In genomic region chr5:124743534-124744169, GRCh38 we compare ENCODE assay signal across 8 cellular contexts. TPM values are rescaled to one million over a fixed set of nuclear protein-coding genes. Genes with fewer than 3 reads are reported as not detected.
DNase-seq lines count a peak whose midpoint lies in the region; TF ChIP-seq lines count a peak whose summit lies in the region.

No MANE protein-coding gene starts in this region.

- H3K4me1 ChIP-seq in HUES6 (ENCODE audit: control insufficient read depth, insufficient read depth, low read length) (peaks cover 38% of the 10 kb centered on the region), mesodermal cell (ENCODE audit: control insufficient read depth, insufficient read depth, low read length, poor library complexity, severe bottlenecking) (peaks cover 15% of the 10 kb centered on the region)

- H3K27ac ChIP-seq in HUES6 (ENCODE audit: low read depth, low read length) (peak overlapping the region; percentile 79; the same call in 1 of the 2 replicates), mesodermal cell (ENCODE audit: low read depth, low read length, severe bottlenecking) (peak overlapping the region; percentile 72)

- peaks cover 2% of the 10 kb centered on the region for H3K9me3 Mint-ChIP-seq in activated naive CD8-positive, alpha-beta T cell treated with anti-CD3 and anti-CD28 coated beads for 36 hours

- H3K4me3 Mint-ChIP-seq in activated naive CD8-positive, alpha-beta T cell treated with anti-CD3 and anti-CD28 coated beads for 36 hours: no peak overlapping the region

- peaks cover 11% of the 10 kb centered on the region for H3K27me3 Mint-ChIP-seq in activated naive CD8-positive, alpha-beta T cell treated with anti-CD3 and anti-CD28 coated beads for 36 hours

- DNase-seq in Ammon's horn (ENCODE audit: low spot score): peak; percentile 39
- DNase-seq in choroid plexus epithelial cell (ENCODE audit: low read depth): peak; percentile 29
- DNase-seq in mesenteric fat pad (ENCODE audit: low spot score): no peak
- DNase-seq in activated naive CD8-positive, alpha-beta T cell treated with anti-CD3 and anti-CD28 coated beads for 36 hours: no peak
- no peak for DNase-seq in activated CD4-positive, alpha-beta T cell treated with anti-CD3 and anti-CD28 coated beads, Interleukin-2, amount 50 U/mL, for 4 hours
- DNase-seq in stimulated activated CD4-positive, alpha-beta T cell treated with anti-CD3 and anti-CD28 coated beads, Interleukin-4, amount 100 ng/mL, for 24 hours: no peak

- H3K27me3 ChIP-seq in HUES6 (ENCODE audit: control insufficient read depth, insufficient read depth, low read length): no peaks in the 10 kb centered on the region

- peaks cover 23% of the 10 kb centered on the region for H3K4me1 Mint-ChIP-seq in activated naive CD8-positive, alpha-beta T cell treated with anti-CD3 and anti-CD28 coated beads for 36 hours

- H3K27ac Mint-ChIP-seq in activated naive CD8-positive, alpha-beta T cell treated with anti-CD3 and anti-CD28 coated beads for 36 hours: no peak overlapping the region

- peak overlapping the region; percentile 93 for H3K9ac ChIP-seq in HUES6 (ENCODE audit: low read length)

- H3K36me3 Mint-ChIP-seq in activated naive CD8-positive, alpha-beta T cell treated with anti-CD3 and anti-CD28 coated beads for 36 hours: no peaks in the 10 kb centered on the region

- H3K4me3 ChIP-seq in HUES6 (ENCODE audit: low read depth, low read length) (peak overlapping the region; percentile 79), choroid plexus epithelial cell (ENCODE audit: low read depth, low read length) (peak overlapping the region; percentile 80), mesodermal cell (ENCODE audit: extremely low read depth, insufficient read depth, low read length, poor library complexity, severe bottlenecking) (peak overlapping the region; percentile 68)

- TF ChIP-seq CTCF in choroid plexus epithelial cell (conservative IDR thresholded peaks at IDR 0.05; ENCODE audit: low read depth, low read length): no peak

- H3K36me3 ChIP-seq in HUES6 (ENCODE audit: control insufficient read depth, insufficient read depth, low read length): peaks cover 21% of the 10 kb centered on the region; the same call in 1 of the 2 replicates
- H3K36me3 ChIP-seq in mesodermal cell (ENCODE audit: control insufficient read depth, insufficient read depth, low read length): peaks cover 18% of the 10 kb centered on the region

- H3K9me3 ChIP-seq in HUES6 (ENCODE audit: control insufficient read depth, insufficient read depth, low read depth, low read length) (peaks cover 10% of the 10 kb centered on the region), mesodermal cell (ENCODE audit: control insufficient read depth, low read length) (peaks cover 8% of the 10 kb centered on the region)

- 15 to 19% methylated on average over 4 of the region's 7 CpGs for WGBS in mesodermal cell (ENCODE audit: insufficient coverage in 2 of 2), 2 experiments

RNA-seq across cellular contexts. Expression of gene ZNF608, which starts 2.8 kb away (rescaled TPM):
- 34.1 TPM for polyA plus RNA-seq in mesodermal cell (2013, experiment 1 of 2)
- 29.0 TPM for polyA plus RNA-seq in mesodermal cell (2013, experiment 2 of 2)
- total RNA-seq in mesenteric fat pad: 15.3 TPM
- total RNA-seq in activated naive CD8-positive, alpha-beta T cell treated with anti-CD3 and anti-CD28 coated beads for 36 hours: under 1 TPM; 0.06 to 0.12 TPM

Comparison
In these comparisons a context has a peak if more than half of its experiments do, and no peak if none do; other contexts are left out.
1. DNase-seq: peak in Ammon's horn (single experiment) and choroid plexus epithelial cell (single experiment); none in mesenteric fat pad (single experiment), activated naive CD8-positive, alpha-beta T cell treated with anti-CD3 and anti-CD28 coated beads for 36 hours (single experiment), activated CD4-positive, alpha-beta T cell treated with anti-CD3 and anti-CD28 coated beads, Interleukin-2, amount 50 U/mL, for 4 hours (0 of 2) and stimulated activated CD4-positive, alpha-beta T cell treated with anti-CD3 and anti-CD28 coated beads, Interleukin-4, amount 100 ng/mL, for 24 hours (single experiment).
2. RNA of gene ZNF608, which starts 2.8 kb away (total RNA-seq): 15.3 TPM in mesenteric fat pad (single experiment); 0.06 to 0.12 TPM in activated naive CD8-positive, alpha-beta T cell treated with anti-CD3 and anti-CD28 coated beads for 36 hours; every median in the first group is over 10 times any median in the second.
3. Peak in every context shown above with its lines, with median percentiles within 50 percentile points of each other: H3K4me3 ChIP-seq.